In genomic region chr7:117458977-117459583, GRCh38 we compare ENCODE assay signal across 9 cellular contexts. TPM values are rescaled to one million over a fixed set of nuclear protein-coding genes. Genes with fewer than 3 reads are reported as not detected.
DNase-seq lines count a peak whose midpoint lies in the region; ATAC-seq and TF ChIP-seq lines count a peak whose summit lies in the region.
"Had no signal": no experiment of that assay in that cellular context is flagged by ENCODE, and none has a peak within 500 bp of the region (broad histone marks: within the 10 kb centered on the region; RNA-seq: fewer than 3 reads in every experiment).

No MANE protein-coding gene starts in this region.

- no peaks in the 10 kb centered on the region for H3K9me3 ChIP-seq in vagina

- H3K36me3 ChIP-seq in vagina = no peaks in the 10 kb centered on the region

- H3K27ac ChIP-seq in vagina = no peak overlapping the region

- no peak for TF ChIP-seq POLR2A in vagina (IDR thresholded peaks at IDR 0.05)

- in situ Hi-C loops in G401 (cut with HindIII; ENCODE audit: low sequenced_read_pairs) = no loop called here

- intact Hi-C loops in vagina (cut with DNase I) = no loop called here

- peak in 2 of 3 experiments; percentile 45 to 52 for TF ChIP-seq CTCF in vagina (IDR thresholded peaks at IDR 0.05)

- ATAC-seq in HG03520 (IDR thresholded peaks at IDR 0.05; ENCODE audit: unreplicated experiment) = peak; percentile 65
- no peak for ATAC-seq in GM21576 (IDR thresholded peaks at IDR 0.05; ENCODE audit: unreplicated experiment)
- no peak for ATAC-seq in GM18498 (IDR thresholded peaks at IDR 0.05; ENCODE audit: unreplicated experiment)

- DNase-seq in G401 (ENCODE audit: low spot score) = peak; percentile 16
- DNase-seq in SK-N-DZ (ENCODE audit: low spot score) = peak; percentile 8
- peak; percentile 25 for DNase-seq in globus pallidus (ENCODE audit: low spot score)
- DNase-seq in vagina (ENCODE audit: extremely low spot score in 2 of 2) = no peak
- DNase-seq in effector CD4-positive, alpha-beta T cell = no peak

- H3K4me3 ChIP-seq in vagina = no peak overlapping the region

- H3K27me3 ChIP-seq in vagina = no peaks in the 10 kb centered on the region

- no peaks in the 10 kb centered on the region for H3K4me1 ChIP-seq in vagina

RNA-seq across cellular contexts. Expression of gene CFTR, which starts 20.7 kb away (rescaled TPM):
- not detected in 2 replicates for total RNA-seq in G401 (2014; rRNA removed; shearing (Covaris generic))
- polyA plus RNA-seq in SK-N-DZ (2014; cell fraction: cytosol; rRNA removed) = not detected in 2 replicates
- polyA plus RNA-seq in SK-N-DZ (2014; cell fraction: nucleus; rRNA removed) = not detected in 2 replicates
- not detected for total RNA-seq in vagina
- total RNA-seq: T-helper 1 cell treated with Interleukin-12 subunit alpha and Interleukin-12 subunit beta and Interleukin-4 antibody, amounts not matched to agents 30 ng/mL and 1 ng/mL, for 36 hours had no signal

RNA-seq across cellular contexts. Expression of gene ASZ1, which starts 31.8 kb away (rescaled TPM):
- not detected in 2 replicates for total RNA-seq in G401 (2014; rRNA removed; shearing (Covaris generic))
- not detected in 2 replicates for polyA plus RNA-seq in SK-N-DZ (2014; cell fraction: cytosol; rRNA removed)
- polyA plus RNA-seq in SK-N-DZ (2014; cell fraction: nucleus; rRNA removed) = not detected in 2 replicates
- not detected for total RNA-seq in vagina
- total RNA-seq: T-helper 1 cell treated with Interleukin-12 subunit alpha and Interleukin-12 subunit beta and Interleukin-4 antibody, amounts not matched to agents 30 ng/mL and 1 ng/mL, for 36 hours had no signal

Comparison
In these comparisons a context has a peak if more than half of its experiments do, and no peak if none do; other contexts are left out.
1. DNase-seq: peak in G401 (single experiment), SK-N-DZ (single experiment) and globus pallidus (single experiment); none in vagina (0 of 2) and effector CD4-positive, alpha-beta T cell (single experiment).